14 cellular contexts compared by ENCODE assay signal in the genomic region with DNA sequence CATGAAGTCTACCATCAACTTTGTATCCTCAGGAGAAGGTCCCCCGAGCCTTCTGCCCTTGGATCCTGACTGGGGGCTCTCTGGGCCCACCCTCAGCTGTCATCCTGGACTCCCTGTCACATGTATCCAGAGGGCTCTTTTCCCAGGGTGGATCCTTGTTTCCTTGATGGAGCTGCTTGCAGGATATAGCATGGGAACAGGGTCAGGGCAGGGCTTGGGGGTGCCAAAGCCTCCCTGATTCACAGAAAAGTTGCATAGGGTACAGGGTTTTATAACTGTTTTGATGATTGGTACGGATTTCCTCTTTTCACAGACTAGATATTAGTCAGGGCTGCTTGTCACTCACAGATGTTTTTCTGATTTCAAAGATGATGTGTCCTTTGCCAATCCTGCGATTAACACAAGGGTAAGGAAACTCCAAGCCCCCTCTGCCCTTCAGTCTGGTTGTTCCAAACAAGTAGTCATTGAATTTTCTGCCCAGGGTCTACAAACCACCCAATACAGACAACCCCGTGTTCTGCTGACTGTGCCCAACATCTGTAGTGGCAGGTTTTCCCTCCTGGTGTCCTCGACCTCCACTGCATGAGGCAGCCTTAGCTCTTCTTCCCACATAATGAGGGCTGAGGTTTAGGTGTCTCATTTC. TPM values are rescaled to one million over a fixed set of nuclear protein-coding genes. Genes with fewer than 3 reads are reported as not detected.
DNase-seq lines count a peak whose midpoint lies in the region; ATAC-seq lines count a peak whose summit lies in the region.
"Had no signal": no experiment of that assay in that cellular context is flagged by ENCODE, and none has a peak within 500 bp of the region (broad histone marks: within the 10 kb centered on the region; RNA-seq: fewer than 3 reads in every experiment).

No MANE protein-coding gene starts in this region.

- H3K79me1 ChIP-seq in trophoblast cell (ENCODE audit: low read length) = no peaks in the 10 kb centered on the region

- peaks cover 80% of the 10 kb centered on the region for H3K4me1 Mint-ChIP-seq in activated naive CD8-positive, alpha-beta T cell treated with anti-CD3 and anti-CD28 coated beads, Interleukin-2, amount 10 ng/mL, durations not matched to agents 7 days and 5 days

- peaks cover 4% of the 10 kb centered on the region for H3K9me3 Mint-ChIP-seq in activated naive CD8-positive, alpha-beta T cell treated with anti-CD3 and anti-CD28 coated beads, Interleukin-2, amount 10 ng/mL, durations not matched to agents 7 days and 5 days

- no CpG with 5 or more reads among the region's 5 CpGs for WGBS in trophoblast cell (ENCODE audit: extremely low coverage, insufficient coverage, insufficient read length)

- no peak overlapping the region for H3K27ac ChIP-seq in trophoblast cell (ENCODE audit: low read depth, low read length)
- H3K27ac ChIP-seq: prostate gland had no signal

- H3K36me3 Mint-ChIP-seq in activated naive CD8-positive, alpha-beta T cell treated with anti-CD3 and anti-CD28 coated beads, Interleukin-2, amount 10 ng/mL, durations not matched to agents 7 days and 5 days = peaks cover 2% of the 10 kb centered on the region

- no peak overlapping the region for H3K4ac ChIP-seq in trophoblast cell (ENCODE audit: low read depth, low read length)

- no peak overlapping the region for H4K12ac ChIP-seq in trophoblast cell (ENCODE audit: low read depth, low read length)

- H3K4me2 ChIP-seq in trophoblast cell (ENCODE audit: low read length) = no peak overlapping the region

- no peak overlapping the region for H2AK5ac ChIP-seq in trophoblast cell (ENCODE audit: low read length)

- no peaks in the 10 kb centered on the region for H3K4me1 ChIP-seq in trophoblast cell (ENCODE audit: control insufficient read depth in 1 of 2, insufficient read depth in 2 of 2, low read length in 2 of 2)
- H3K4me1 ChIP-seq: prostate gland had no signal

- H4K91ac ChIP-seq in trophoblast cell (ENCODE audit: low read depth, low read length) = no peak overlapping the region

- H2BK12ac ChIP-seq in trophoblast cell (ENCODE audit: low read length) = no peak overlapping the region

- H3K9ac ChIP-seq in trophoblast cell (ENCODE audit: low read length) = no peak overlapping the region

- no peaks in the 10 kb centered on the region for H3K79me2 ChIP-seq in trophoblast cell (ENCODE audit: control insufficient read depth, insufficient read depth, low read length, poor library complexity)

- no peak overlapping the region for H3K18ac ChIP-seq in trophoblast cell (ENCODE audit: low read length)

- ATAC-seq in GM19468 (IDR thresholded peaks at IDR 0.05; ENCODE audit: extremely low read depth, unreplicated experiment) (peak; percentile 35), HG03571 (IDR thresholded peaks at IDR 0.05; ENCODE audit: unreplicated experiment) (no peak)
- peak; percentile 55 for ATAC-seq in activated naive CD8-positive, alpha-beta T cell treated with anti-CD3 and anti-CD28 coated beads, Interleukin-2, amount 10 ng/mL, durations not matched to agents 7 days and 5 days (ENCODE audit: low read depth)

- no peaks in the 10 kb centered on the region for H3K9me3 ChIP-seq in trophoblast cell (ENCODE audit: insufficient read depth, low read depth, low read length)
- H3K9me3 ChIP-seq: prostate gland had no signal

- no peaks in the 10 kb centered on the region for H3K27me3 ChIP-seq in trophoblast cell (ENCODE audit: insufficient read depth, low read length)

- peak overlapping the region; percentile 71 for H3K4me3 Mint-ChIP-seq in activated naive CD8-positive, alpha-beta T cell treated with anti-CD3 and anti-CD28 coated beads, Interleukin-2, amount 10 ng/mL, durations not matched to agents 7 days and 5 days

- H3K27me3 Mint-ChIP-seq in activated naive CD8-positive, alpha-beta T cell treated with anti-CD3 and anti-CD28 coated beads, Interleukin-2, amount 10 ng/mL, durations not matched to agents 7 days and 5 days = no peaks in the 10 kb centered on the region

- H2BK5ac ChIP-seq in trophoblast cell (ENCODE audit: low read depth, low read length, poor library complexity) = no peak overlapping the region

- H2AFZ ChIP-seq in trophoblast cell (ENCODE audit: insufficient read depth, low read length, poor library complexity) = no peak overlapping the region

- H3K27ac Mint-ChIP-seq in activated naive CD8-positive, alpha-beta T cell treated with anti-CD3 and anti-CD28 coated beads, Interleukin-2, amount 10 ng/mL, durations not matched to agents 7 days and 5 days = peak overlapping the region; percentile 92

- H2BK120ac ChIP-seq in trophoblast cell (ENCODE audit: insufficient read depth, low read length, poor library complexity) = no peak overlapping the region

- no peak overlapping the region for H3K4me3 ChIP-seq in trophoblast cell (ENCODE audit: low read depth, low read length)
- H3K4me3 ChIP-seq: prostate gland had no signal

- H3K23ac ChIP-seq in trophoblast cell (ENCODE audit: low read length) = no peak overlapping the region

- POLR2A ChIA-PET in activated naive CD8-positive, alpha-beta T cell treated with anti-CD3 and anti-CD28 coated beads, Interleukin-2, amount 10 ng/mL, durations not matched to agents 7 days and 5 days (lab: Charles Lee) = interaction anchor here (0.8 to 6.1 kb wide), 16 partner anchors 17 to 364 kb away, joined by 3 to 296 read pairs (median 5); partner anchors contain the start of genes NLE1, PEX12, SLFN12L and SLFN13

- no peaks in the 10 kb centered on the region for H3K36me3 ChIP-seq in trophoblast cell (ENCODE audit: control insufficient read depth in 1 of 2, insufficient read depth in 2 of 2, low read length in 2 of 2)
- H3K36me3 ChIP-seq: prostate gland had no signal

- no peak overlapping the region for H3K14ac ChIP-seq in trophoblast cell (ENCODE audit: low read length)

- DNase-seq in T-helper 9 cell (peak; percentile 7), NCI-H446 (lab: John Stamatoyannopoulos, UW) (no peak), trophoblast cell (no peak), A172 (ENCODE audit: low spot score) (no peak)
- peak; percentile 61 for DNase-seq in activated naive CD8-positive, alpha-beta T cell treated with anti-CD3 and anti-CD28 coated beads, Interleukin-2, amount 10 ng/mL, durations not matched to agents 7 days and 5 days
- peak in 2 of 3 donors; percentile 11 to 18 for DNase-seq in stimulated activated CD4-positive, alpha-beta T cell treated with anti-CD3 and anti-CD28 coated beads, TNF-alpha, amount 100 ng/mL, for 48 hours (ENCODE audit: low read depth in 3 of 3)
- DNase-seq: aorta, kidney glomerular epithelial cell, NCI-H69 had no signal

- no peak overlapping the region for H4K8ac ChIP-seq in trophoblast cell (ENCODE audit: low read depth, low read length)

RNA-seq across cellular contexts. Expression of gene SLC35G3, which starts 20.6 kb away (rescaled TPM):
- not detected for total RNA-seq in activated naive CD8-positive, alpha-beta T cell treated with anti-CD3 and anti-CD28 coated beads, Interleukin-2, amount 10 ng/mL, durations not matched to agents 7 days and 5 days
- polyA plus RNA-seq in trophoblast cell (2013) = not detected in 2 replicates
- not detected in 2 replicates for total RNA-seq in A172 (2014; rRNA removed; shearing (Covaris generic))
- total RNA-seq: aorta; H1; T-helper 2 cell treated with Interferon-gamma antibody and Interleukin-4, amounts not matched to agents 100 ng/mL and 5 ng/mL, for 36 hours had no signal
- polyA plus RNA-seq: aorta, H1 had no signal

RNA-seq across cellular contexts. Expression of gene SLFN5, which starts 28.1 kb away (rescaled TPM):
- 100 to 1,000 TPM; 239 to 249 TPM for total RNA-seq in activated naive CD8-positive, alpha-beta T cell treated with anti-CD3 and anti-CD28 coated beads, Interleukin-2, amount 10 ng/mL, durations not matched to agents 7 days and 5 days
- polyA plus RNA-seq in trophoblast cell (2013) = 8.4 and 9.2 TPM in 2 replicates
- total RNA-seq in A172 (2014; rRNA removed; shearing (Covaris generic)) = 7.6 and 17.0 TPM in 2 replicates

Comparison
In these comparisons a context has a peak if more than half of its experiments do, and no peak if none do; other contexts are left out.
1. DNase-seq: peak in T-helper 9 cell (single experiment), activated naive CD8-positive, alpha-beta T cell treated with anti-CD3 and anti-CD28 coated beads, Interleukin-2, amount 10 ng/mL, durations not matched to agents 7 days and 5 days (single experiment) and stimulated activated CD4-positive, alpha-beta T cell treated with anti-CD3 and anti-CD28 coated beads, TNF-alpha, amount 100 ng/mL, for 48 hours (2 of 3); none in NCI-H446 (0 of 2), trophoblast cell (0 of 2) and A172 (single experiment).
2. RNA of gene SLFN5, which starts 28.1 kb away (total RNA-seq): 239 to 249 TPM in activated naive CD8-positive, alpha-beta T cell treated with anti-CD3 and anti-CD28 coated beads, Interleukin-2, amount 10 ng/mL, durations not matched to agents 7 days and 5 days; 7.6 to 17.0 TPM in A172; every median in the first group is over 10 times any median in the second.